In genomic region chr5:149426931-149427330, GRCh38 we compare ENCODE assay signal across 19 cellular contexts. TPM values are rescaled to one million over a fixed set of nuclear protein-coding genes. Genes with fewer than 3 reads are reported as not detected.
A peak's percentile ranks its signal among the peaks of the same experiment; 100 is the strongest.
DNase-seq lines count a peak whose midpoint lies in the region; ATAC-seq, FAIRE-seq and TF ChIP-seq lines count a peak whose summit lies in the region.
"Had no signal": no experiment of that assay in that cellular context is flagged by ENCODE, and none has a peak within 500 bp of the region (broad histone marks: within the 10 kb centered on the region; RNA-seq: fewer than 3 reads in every experiment).

No MANE protein-coding gene starts in this region.

- H3K79me2 ChIP-seq in astrocyte (ENCODE audit: insufficient read depth, low read length) = peaks cover 17% of the 10 kb centered on the region

- H3K4me2 ChIP-seq in astrocyte (ENCODE audit: low read length) = no peak overlapping the region
- H3K4me2 ChIP-seq: BLaER1, GM23338 had no signal

- no peak overlapping the region for H3K9ac ChIP-seq in astrocyte (ENCODE audit: low read length)
- no peak overlapping the region for H3K9ac ChIP-seq in subcutaneous abdominal adipose tissue (ENCODE audit: low read length in 5 of 5)
- H3K9ac ChIP-seq: BLaER1 had no signal

- H3K4me3 ChIP-seq in astrocyte (ENCODE audit: insufficient read depth, low read depth, low read length) (no peak overlapping the region), lower lobe of right lung (no peak overlapping the region), subcutaneous abdominal adipose tissue (ENCODE audit: low read depth in 1 of 5, low read length in 5 of 5) (no peak overlapping the region)
- H3K4me3 ChIP-seq: adrenal gland, BLaER1, GM23338, skin epidermis had no signal

- no peak overlapping the region for H2AFZ ChIP-seq in astrocyte (ENCODE audit: low read depth, low read length)
- H2AFZ ChIP-seq: GM23338 had no signal

- H3K27me3 Mint-ChIP-seq in HFFc6 (ENCODE audit: insufficient read depth) (peaks cover 18% of the 10 kb centered on the region), astrocyte (ENCODE audit: low read depth, unreplicated experiment) (no peaks in the 10 kb centered on the region)

- no peak for DNase-seq in HFFc6
- peak; percentile 60 for DNase-seq in astrocyte (ENCODE audit: low read depth)
- no peak for DNase-seq in lower lobe of right lung
- DNase-seq in T-helper 2 cell = no peak
- no peak for DNase-seq in pons (ENCODE audit: low spot score)
- no peak for DNase-seq in putamen (ENCODE audit: low spot score)
- DNase-seq: activated CD4-positive, alpha-beta memory T cell treated with anti-CD3 and anti-CD28 coated beads for 36 hours; cortex of kidney; NCI-H1105 treated with DMSO at 0.1 percent for 48 hours had no signal

- no peak for TF ChIP-seq POLR2A in GM18505 (IDR thresholded peaks at IDR 0.05; ENCODE audit: borderline replicate concordance, extremely low read depth, insufficient read depth, insufficient read length)

- no peaks in the 10 kb centered on the region for H3K27me3 ChIP-seq in astrocyte (ENCODE audit: insufficient read depth, low read length)
- no peaks in the 10 kb centered on the region for H3K27me3 ChIP-seq in lower lobe of right lung (ENCODE audit: low read depth)
- H3K27me3 ChIP-seq in subcutaneous abdominal adipose tissue (ENCODE audit: control insufficient read depth in 5 of 5, insufficient read depth in 4 of 5, low read length in 5 of 5) = no peaks in the 10 kb centered on the region
- H3K27me3 ChIP-seq: adrenal gland, BLaER1 had no signal

- peaks cover 44% of the 10 kb centered on the region for H4K20me1 ChIP-seq in astrocyte (ENCODE audit: insufficient read depth, low read length)
- H4K20me1 ChIP-seq: BLaER1 had no signal

- intact Hi-C loops in lower lobe of right lung (cut with DNase I) = no loop called here

- H3K4me1 Mint-ChIP-seq in HFFc6 (ENCODE audit: low read depth) (peaks cover 70% of the 10 kb centered on the region), astrocyte (ENCODE audit: low read depth, unreplicated experiment) (peaks cover 61% of the 10 kb centered on the region)
- H3K4me1 Mint-ChIP-seq: stimulated activated memory B cell treated with anti-CD40 and anti-IgM and Interleukin-4, amounts not matched to agents 10 μg/mL and 1 μg/mL and 100 μg/mL, for 72 hours had no signal

- H3K9me3 Mint-ChIP-seq in HFFc6 = no peaks in the 10 kb centered on the region
- H3K9me3 Mint-ChIP-seq in astrocyte (ENCODE audit: unreplicated experiment) = no peaks in the 10 kb centered on the region
- H3K9me3 Mint-ChIP-seq: activated CD4-positive, alpha-beta memory T cell treated with anti-CD3 and anti-CD28 coated beads for 36 hours; GM23338; neural crest cell; stimulated activated memory B cell treated with anti-CD40 and anti-IgM and Interleukin-4, amounts not matched to agents 10 μg/mL and 1 μg/mL and 100 μg/mL, for 72 hours had no signal

- H3K4me3 Mint-ChIP-seq in HFFc6 = peak overlapping the region; percentile 37; the same call in 1 of the 2 replicates
- peak overlapping the region; percentile 30 for H3K4me3 Mint-ChIP-seq in astrocyte (ENCODE audit: unreplicated experiment)
- H3K4me3 Mint-ChIP-seq: activated CD4-positive, alpha-beta memory T cell treated with anti-CD3 and anti-CD28 coated beads for 36 hours; GM23338; neural crest cell; stimulated activated memory B cell treated with anti-CD40 and anti-IgM and Interleukin-4, amounts not matched to agents 10 μg/mL and 1 μg/mL and 100 μg/mL, for 72 hours had no signal

- TF ChIP-seq CTCF in HFFc6 (IDR thresholded peaks at IDR 0.05) = no peak
- no peak for TF ChIP-seq CTCF in astrocyte (IDR thresholded peaks at IDR 0.05; ENCODE audit: insufficient read depth, low read depth, low read length)
- TF ChIP-seq CTCF in lower lobe of right lung (IDR thresholded peaks at IDR 0.05) = no peak

- FAIRE-seq in astrocyte (lab: Jason Lieb, UNC) = no peak

- H3K27ac Mint-ChIP-seq in HFFc6 = peak overlapping the region; percentile 70
- H3K27ac Mint-ChIP-seq in astrocyte (ENCODE audit: unreplicated experiment) = peak overlapping the region; percentile 88
- H3K27ac Mint-ChIP-seq: activated CD4-positive, alpha-beta memory T cell treated with anti-CD3 and anti-CD28 coated beads for 36 hours; GM23338; stimulated activated memory B cell treated with anti-CD40 and anti-IgM and Interleukin-4, amounts not matched to agents 10 μg/mL and 1 μg/mL and 100 μg/mL, for 72 hours had no signal

- H3K36me3 Mint-ChIP-seq in HFFc6 (ENCODE audit: low read depth) = peaks cover 63% of the 10 kb centered on the region
- peaks cover 38% of the 10 kb centered on the region for H3K36me3 Mint-ChIP-seq in astrocyte (ENCODE audit: low read depth, unreplicated experiment)
- H3K36me3 Mint-ChIP-seq: activated CD4-positive, alpha-beta memory T cell treated with anti-CD3 and anti-CD28 coated beads for 36 hours; stimulated activated memory B cell treated with anti-CD40 and anti-IgM and Interleukin-4, amounts not matched to agents 10 μg/mL and 1 μg/mL and 100 μg/mL, for 72 hours had no signal

- H3K36me3 ChIP-seq in astrocyte (ENCODE audit: insufficient read depth, low read length) = peaks cover 58% of the 10 kb centered on the region
- peaks cover 42% of the 10 kb centered on the region for H3K36me3 ChIP-seq in lower lobe of right lung
- peaks cover 0 to 91% (median 80%) of the 10 kb centered on the region in 5 donors for H3K36me3 ChIP-seq in subcutaneous abdominal adipose tissue (ENCODE audit: control insufficient read depth in 5 of 5, insufficient read depth in 5 of 5, low read length in 5 of 5)
- H3K36me3 ChIP-seq: BLaER1 had no signal

- H3K4me1 ChIP-seq in astrocyte (ENCODE audit: insufficient read depth, low read length) (peaks cover 53% of the 10 kb centered on the region), lower lobe of right lung (peaks cover 76% of the 10 kb centered on the region), subcutaneous abdominal adipose tissue (ENCODE audit: control insufficient read depth in 5 of 5, insufficient read depth in 5 of 5, low read length in 5 of 5) (peaks cover 4 to 49% (median 39%) of the 10 kb centered on the region in 5 donors)

- no peaks in the 10 kb centered on the region for H3K9me3 ChIP-seq in astrocyte (ENCODE audit: insufficient read depth, low read depth, low read length)
- H3K9me3 ChIP-seq in lower lobe of right lung = no peaks in the 10 kb centered on the region
- no peaks in the 10 kb centered on the region for H3K9me3 ChIP-seq in subcutaneous abdominal adipose tissue (ENCODE audit: control insufficient read depth in 5 of 5, low read length in 5 of 5)
- H3K9me3 ChIP-seq: adrenal gland, BLaER1 had no signal

- ATAC-seq in lower lobe of right lung (no peak), GM18505 (IDR thresholded peaks at IDR 0.05; ENCODE audit: unreplicated experiment) (no peak)
- ATAC-seq: esophagus mucosa; GM23338; stimulated activated memory B cell treated with anti-CD40 and anti-IgM and Interleukin-4, amounts not matched to agents 10 μg/mL and 1 μg/mL and 100 μg/mL, for 72 hours had no signal

- H3K27ac ChIP-seq in astrocyte (ENCODE audit: low read depth, low read length) (peak overlapping the region; percentile 51), lower lobe of right lung (peak overlapping the region; percentile 84), subcutaneous abdominal adipose tissue (ENCODE audit: low read depth, low read length) (peak overlapping the region; percentile 61)
- H3K27ac ChIP-seq: BLaER1, skin epidermis had no signal

RNA-seq across cellular contexts. Expression of gene IL17B, which starts 47.8 kb away (rescaled TPM):
- under 1 TPM; 0.50 to 0.85 (median 0.76) TPM for total RNA-seq in HFFc6 (2021; fragmentation: NEBNext Ultra II Directional; extraction: Animal tissue kit (Norgen Biotek cat#: 25700))
- total RNA-seq in astrocyte (0.54 and 0.60 TPM in 2 replicates), lower lobe of right lung (not detected)
- total RNA-seq: activated CD4-positive, alpha-beta memory T cell treated with anti-CD3 and anti-CD28 coated beads for 36 hours; GM23338; liver; neural crest cell had no signal
